Comparison of ENCODE assay signal across 9 cellular contexts in genomic region chr19:47511681-47512080, GRCh38. TPM values are rescaled to one million over a fixed set of nuclear protein-coding genes. Genes with fewer than 3 reads are reported as not detected.
A peak's percentile ranks its signal among the peaks of the same experiment; 100 is the strongest.
DNase-seq lines count a peak whose midpoint lies in the region; ATAC-seq and TF ChIP-seq lines count a peak whose summit lies in the region.
"Had no signal": no experiment of that assay in that cellular context is flagged by ENCODE, and none has a peak within 500 bp of the region (broad histone marks: within the 10 kb centered on the region; RNA-seq: fewer than 3 reads in every experiment).

No MANE protein-coding gene starts in this region.

- H3K27ac ChIP-seq in 22Rv1, result peak overlapping the region; percentile 92
- peak overlapping the region; percentile 56 to 62 for H3K27ac ChIP-seq in coronary artery

- ATAC-seq in naive thymus-derived CD8-positive, alpha-beta T cell, result no peak
- ATAC-seq in HG03565 (IDR thresholded peaks at IDR 0.05; ENCODE audit: unreplicated experiment) (no peak), GM21390 (IDR thresholded peaks at IDR 0.05; ENCODE audit: unreplicated experiment) (no peak)

- peak overlapping the region in 6 of 10 donors; percentile 48 to 100 (median 92) for H3K27ac Mint-ChIP-seq in naive thymus-derived CD8-positive, alpha-beta T cell

- H3K27me3 Mint-ChIP-seq in naive thymus-derived CD8-positive, alpha-beta T cell, result no peaks in the 10 kb centered on the region

- H3K9me3 Mint-ChIP-seq in naive thymus-derived CD8-positive, alpha-beta T cell, result no peaks in the 10 kb centered on the region

- DNase-seq in LNCaP clone FGC (ENCODE audit: low read depth), result no peak
- DNase-seq in coronary artery (ENCODE audit: low spot score), result no peak
- DNase-seq in naive thymus-derived CD8-positive, alpha-beta T cell, result no peak
- DNase-seq in HT-29 (ENCODE audit: low spot score), result no peak
- no peak for DNase-seq in activated CD8-positive, alpha-beta memory T cell treated with anti-CD3 and anti-CD28 coated beads, Interleukin-2, amount 50 U/mL, for 48 hours

- TF ChIP-seq CTCF in 22Rv1 (IDR thresholded peaks at IDR 0.05), result no peak
- TF ChIP-seq CTCF in LNCaP clone FGC (IDR thresholded peaks at IDR 0.05; ENCODE audit: control insufficient read depth, extremely low read depth, insufficient read depth), result no peak
- TF ChIP-seq CTCF in coronary artery (IDR thresholded peaks at IDR 0.05), result no peak

- H3K4me3 ChIP-seq in LNCaP clone FGC (ENCODE audit: low read depth, low read length), result peak overlapping the region; percentile 93
- H3K4me3 ChIP-seq in coronary artery, result peak overlapping the region; percentile 84

- H3K4me3 Mint-ChIP-seq in naive thymus-derived CD8-positive, alpha-beta T cell, result peak overlapping the region in 8 of 10 donors; percentile 95 to 100 (median 98)

- peaks cover 0 to 8% (median 1%) of the 10 kb centered on the region in 3 donors for H3K36me3 Mint-ChIP-seq in naive thymus-derived CD8-positive, alpha-beta T cell

- peaks cover 44 to 91% (median 78%) of the 10 kb centered on the region in 4 donors for H3K4me1 Mint-ChIP-seq in naive thymus-derived CD8-positive, alpha-beta T cell

- POLR2A ChIA-PET in naive thymus-derived CD8-positive, alpha-beta T cell (lab: Charles Lee), result interaction anchor here (0.8 kb wide), 1 partner anchor 28 kb away, joined by 3 read pairs; no protein-coding TSS in a partner anchor

RNA-seq across cellular contexts. Expression of gene NAPA, which starts 3.2 kb away (rescaled TPM):
- 10 to 100 TPM; 85.3 to 92.3 TPM for total RNA-seq in naive thymus-derived CD8-positive, alpha-beta T cell
- polyA plus RNA-seq in naive thymus-derived CD8-positive, alpha-beta T cell, result 100 to 1,000 TPM in 1 of 3 donors, 10 to 100 TPM in 2; 88.7 to 116 (median 89.6) TPM
- total RNA-seq in HT-29 (2014; rRNA removed; shearing (Covaris generic)), result 193 and 224 TPM in 2 replicates

RNA-seq across cellular contexts. Expression of gene KPTN, which starts 27.7 kb away (rescaled TPM):
- 1 to 10 TPM; 5.4 to 7.1 TPM for total RNA-seq in naive thymus-derived CD8-positive, alpha-beta T cell
- 1 to 10 TPM; 5.8 to 8.0 (median 7.6) TPM for polyA plus RNA-seq in naive thymus-derived CD8-positive, alpha-beta T cell
- total RNA-seq in HT-29 (2014; rRNA removed; shearing (Covaris generic)), result 26.2 and 30.1 TPM in 2 replicates

RNA-seq across cellular contexts. Expression of gene SLC8A2, which starts 40.0 kb away (rescaled TPM):
- under 1 TPM in 1 of 2 experiments, not detected in 1; 0.42 TPM for total RNA-seq in naive thymus-derived CD8-positive, alpha-beta T cell
- polyA plus RNA-seq in naive thymus-derived CD8-positive, alpha-beta T cell, result under 1 TPM in 2 of 3 donors, not detected in 1; 0.02 to 0.12 TPM
- 0.83 and 3.6 TPM in 2 replicates for total RNA-seq in HT-29 (2014; rRNA removed; shearing (Covaris generic))
- total RNA-seq: glomerular endothelial cell had no signal
